ENCODE assay signal across 1 cellular context in genomic region chr22:38700789-38701628, GRCh38.
A peak's percentile ranks its signal among the peaks of the same experiment; 100 is the strongest.
TF ChIP-seq lines count a peak whose summit lies in the region.

Gene JOSD1, minus strand, starts transcription at chr22:38700943. Its CDS starts 956 bp downstream, at chr22:38699987.

TF ChIP-seq in K562, 482 proteins besides CTCF, POLR2A, EP300 and RAD21 (continued from another document and continues in another):
- TF ChIP-seq, protein P1, sequence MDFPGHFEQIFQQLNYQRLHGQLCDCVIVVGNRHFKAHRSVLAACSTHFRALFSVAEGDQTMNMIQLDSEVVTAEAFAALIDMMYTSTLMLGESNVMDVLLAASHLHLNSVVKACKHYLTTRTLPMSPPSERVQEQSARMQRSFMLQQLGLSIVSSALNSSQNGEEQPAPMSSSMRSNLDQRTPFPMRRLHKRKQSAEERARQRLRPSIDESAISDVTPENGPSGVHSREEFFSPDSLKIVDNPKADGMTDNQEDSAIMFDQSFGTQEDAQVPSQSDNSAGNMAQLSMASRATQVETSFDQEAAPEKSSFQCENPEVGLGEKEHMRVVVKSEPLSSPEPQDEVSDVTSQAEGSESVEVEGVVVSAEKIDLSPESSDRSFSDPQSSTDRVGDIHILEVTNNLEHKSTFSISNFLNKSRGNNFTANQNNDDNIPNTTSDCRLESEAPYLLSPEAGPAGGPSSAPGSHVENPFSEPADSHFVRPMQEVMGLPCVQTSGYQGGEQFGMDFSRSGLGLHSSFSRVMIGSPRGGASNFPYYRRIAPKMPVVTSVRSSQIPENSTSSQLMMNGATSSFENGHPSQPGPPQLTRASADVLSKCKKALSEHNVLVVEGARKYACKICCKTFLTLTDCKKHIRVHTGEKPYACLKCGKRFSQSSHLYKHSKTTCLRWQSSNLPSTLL (IDR thresholded peaks at IDR 0.05), result no peak
- TF ChIP-seq HDAC1 (IDR thresholded peaks at IDR 0.05) (0 out of 4 replicates have a peak, but pooled peaks of 1 of the 2 experiments have one; percentile 29), SRSF9 (IDR thresholded peaks at IDR 0.05; ENCODE audit: borderline replicate concordance, low read depth, low read length) (no peak), ZSCAN29 (IDR thresholded peaks at IDR 0.05) (no peak), ZNF316 (IDR thresholded peaks at IDR 0.05) (no peak), ATF6 (CRISPR knock-in tag; IDR thresholded peaks at IDR 0.05) (no peak), ZBED1 (IDR thresholded peaks at IDR 0.05) (no peak), HMGXB4 (CRISPR knock-in tag; IDR thresholded peaks at IDR 0.05) (no peak), HDAC8 (tag; IDR thresholded peaks at IDR 0.05) (no peak), MLX (CRISPR knock-in tag; conservative IDR thresholded peaks at IDR 0.05) (no peak), KAT8 (IDR thresholded peaks at IDR 0.05; ENCODE audit: low read depth) (no peak), ZNF146 (CRISPR knock-in tag; IDR thresholded peaks at IDR 0.05; ENCODE audit: unreplicated experiment) (no peak), GABPA (tag; conservative IDR thresholded peaks at IDR 0.05; ENCODE audit: low read depth) (peak; percentile 84), CXXC5 (CRISPR knock-in tag; IDR thresholded peaks at IDR 0.05) (peak; percentile 92), TEAD1 (CRISPR knock-in tag; IDR thresholded peaks at IDR 0.05) (no peak; a peak in 1 of 4 replicates), L3MBTL2 (IDR thresholded peaks at IDR 0.05) (peak; percentile 59; the same call in 1 of the 2 replicates), SNAPC5 (CRISPR knock-in tag; IDR thresholded peaks at IDR 0.05) (no peak), THAP7 (CRISPR knock-in tag; IDR thresholded peaks at IDR 0.05) (no peak), ZNF354B (CRISPR knock-in tag; IDR thresholded peaks at IDR 0.05) (no peak), CCAR2 (IDR thresholded peaks at IDR 0.05; ENCODE audit: low read depth, low read length) (no peak), GTF2F1 (IDR thresholded peaks at IDR 0.05; ENCODE audit: low read depth, low read length) (0 out of 2 replicates have a peak, but pooled peaks have one; percentile 60)
- TF ChIP-seq, protein P2, sequence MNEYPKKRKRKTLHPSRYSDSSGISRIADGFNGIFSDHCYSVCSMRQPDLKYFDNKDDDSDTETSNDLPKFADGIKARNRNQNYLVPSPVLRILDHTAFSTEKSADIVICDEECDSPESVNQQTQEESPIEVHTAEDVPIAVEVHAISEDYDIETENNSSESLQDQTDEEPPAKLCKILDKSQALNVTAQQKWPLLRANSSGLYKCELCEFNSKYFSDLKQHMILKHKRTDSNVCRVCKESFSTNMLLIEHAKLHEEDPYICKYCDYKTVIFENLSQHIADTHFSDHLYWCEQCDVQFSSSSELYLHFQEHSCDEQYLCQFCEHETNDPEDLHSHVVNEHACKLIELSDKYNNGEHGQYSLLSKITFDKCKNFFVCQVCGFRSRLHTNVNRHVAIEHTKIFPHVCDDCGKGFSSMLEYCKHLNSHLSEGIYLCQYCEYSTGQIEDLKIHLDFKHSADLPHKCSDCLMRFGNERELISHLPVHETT (CRISPR knock-in tag; conservative IDR thresholded peaks at IDR 0.05 in 1 of 2, IDR thresholded peaks at IDR 0.05 in 1 of 2), result peak in 1 of 2 experiments; percentile 68; a peak in 1 of 4 replicates
- TF ChIP-seq, protein P3, sequence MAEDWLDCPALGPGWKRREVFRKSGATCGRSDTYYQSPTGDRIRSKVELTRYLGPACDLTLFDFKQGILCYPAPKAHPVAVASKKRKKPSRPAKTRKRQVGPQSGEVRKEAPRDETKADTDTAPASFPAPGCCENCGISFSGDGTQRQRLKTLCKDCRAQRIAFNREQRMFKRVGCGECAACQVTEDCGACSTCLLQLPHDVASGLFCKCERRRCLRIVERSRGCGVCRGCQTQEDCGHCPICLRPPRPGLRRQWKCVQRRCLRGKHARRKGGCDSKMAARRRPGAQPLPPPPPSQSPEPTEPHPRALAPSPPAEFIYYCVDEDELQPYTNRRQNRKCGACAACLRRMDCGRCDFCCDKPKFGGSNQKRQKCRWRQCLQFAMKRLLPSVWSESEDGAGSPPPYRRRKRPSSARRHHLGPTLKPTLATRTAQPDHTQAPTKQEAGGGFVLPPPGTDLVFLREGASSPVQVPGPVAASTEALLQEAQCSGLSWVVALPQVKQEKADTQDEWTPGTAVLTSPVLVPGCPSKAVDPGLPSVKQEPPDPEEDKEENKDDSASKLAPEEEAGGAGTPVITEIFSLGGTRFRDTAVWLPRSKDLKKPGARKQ (CRISPR knock-in tag; IDR thresholded peaks at IDR 0.05), result no peak
- TF ChIP-seq, protein P4, sequence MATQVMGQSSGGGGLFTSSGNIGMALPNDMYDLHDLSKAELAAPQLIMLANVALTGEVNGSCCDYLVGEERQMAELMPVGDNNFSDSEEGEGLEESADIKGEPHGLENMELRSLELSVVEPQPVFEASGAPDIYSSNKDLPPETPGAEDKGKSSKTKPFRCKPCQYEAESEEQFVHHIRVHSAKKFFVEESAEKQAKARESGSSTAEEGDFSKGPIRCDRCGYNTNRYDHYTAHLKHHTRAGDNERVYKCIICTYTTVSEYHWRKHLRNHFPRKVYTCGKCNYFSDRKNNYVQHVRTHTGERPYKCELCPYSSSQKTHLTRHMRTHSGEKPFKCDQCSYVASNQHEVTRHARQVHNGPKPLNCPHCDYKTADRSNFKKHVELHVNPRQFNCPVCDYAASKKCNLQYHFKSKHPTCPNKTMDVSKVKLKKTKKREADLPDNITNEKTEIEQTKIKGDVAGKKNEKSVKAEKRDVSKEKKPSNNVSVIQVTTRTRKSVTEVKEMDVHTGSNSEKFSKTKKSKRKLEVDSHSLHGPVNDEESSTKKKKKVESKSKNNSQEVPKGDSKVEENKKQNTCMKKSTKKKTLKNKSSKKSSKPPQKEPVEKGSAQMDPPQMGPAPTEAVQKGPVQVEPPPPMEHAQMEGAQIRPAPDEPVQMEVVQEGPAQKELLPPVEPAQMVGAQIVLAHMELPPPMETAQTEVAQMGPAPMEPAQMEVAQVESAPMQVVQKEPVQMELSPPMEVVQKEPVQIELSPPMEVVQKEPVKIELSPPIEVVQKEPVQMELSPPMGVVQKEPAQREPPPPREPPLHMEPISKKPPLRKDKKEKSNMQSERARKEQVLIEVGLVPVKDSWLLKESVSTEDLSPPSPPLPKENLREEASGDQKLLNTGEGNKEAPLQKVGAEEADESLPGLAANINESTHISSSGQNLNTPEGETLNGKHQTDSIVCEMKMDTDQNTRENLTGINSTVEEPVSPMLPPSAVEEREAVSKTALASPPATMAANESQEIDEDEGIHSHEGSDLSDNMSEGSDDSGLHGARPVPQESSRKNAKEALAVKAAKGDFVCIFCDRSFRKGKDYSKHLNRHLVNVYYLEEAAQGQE (CRISPR knock-in tag; IDR thresholded peaks at IDR 0.05; ENCODE audit: low read depth), result peak; percentile 23; the same call in 1 of the 2 replicates
- TF ChIP-seq, protein P5, sequence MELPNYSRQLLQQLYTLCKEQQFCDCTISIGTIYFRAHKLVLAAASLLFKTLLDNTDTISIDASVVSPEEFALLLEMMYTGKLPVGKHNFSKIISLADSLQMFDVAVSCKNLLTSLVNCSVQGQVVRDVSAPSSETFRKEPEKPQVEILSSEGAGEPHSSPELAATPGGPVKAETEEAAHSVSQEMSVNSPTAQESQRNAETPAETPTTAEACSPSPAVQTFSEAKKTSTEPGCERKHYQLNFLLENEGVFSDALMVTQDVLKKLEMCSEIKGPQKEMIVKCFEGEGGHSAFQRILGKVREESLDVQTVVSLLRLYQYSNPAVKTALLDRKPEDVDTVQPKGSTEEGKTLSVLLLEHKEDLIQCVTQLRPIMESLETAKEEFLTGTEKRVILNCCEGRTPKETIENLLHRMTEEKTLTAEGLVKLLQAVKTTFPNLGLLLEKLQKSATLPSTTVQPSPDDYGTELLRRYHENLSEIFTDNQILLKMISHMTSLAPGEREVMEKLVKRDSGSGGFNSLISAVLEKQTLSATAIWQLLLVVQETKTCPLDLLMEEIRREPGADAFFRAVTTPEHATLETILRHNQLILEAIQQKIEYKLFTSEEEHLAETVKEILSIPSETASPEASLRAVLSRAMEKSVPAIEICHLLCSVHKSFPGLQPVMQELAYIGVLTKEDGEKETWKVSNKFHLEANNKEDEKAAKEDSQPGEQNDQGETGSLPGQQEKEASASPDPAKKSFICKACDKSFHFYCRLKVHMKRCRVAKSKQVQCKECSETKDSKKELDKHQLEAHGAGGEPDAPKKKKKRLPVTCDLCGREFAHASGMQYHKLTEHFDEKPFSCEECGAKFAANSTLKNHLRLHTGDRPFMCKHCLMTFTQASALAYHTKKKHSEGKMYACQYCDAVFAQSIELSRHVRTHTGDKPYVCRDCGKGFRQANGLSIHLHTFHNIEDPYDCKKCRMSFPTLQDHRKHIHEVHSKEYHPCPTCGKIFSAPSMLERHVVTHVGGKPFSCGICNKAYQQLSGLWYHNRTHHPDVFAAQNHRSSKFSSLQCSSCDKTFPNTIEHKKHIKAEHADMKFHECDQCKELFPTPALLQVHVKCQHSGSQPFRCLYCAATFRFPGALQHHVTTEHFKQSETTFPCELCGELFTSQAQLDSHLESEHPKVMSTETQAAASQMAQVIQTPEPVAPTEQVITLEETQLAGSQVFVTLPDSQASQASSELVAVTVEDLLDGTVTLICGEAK (IDR thresholded peaks at IDR 0.05), result no peak
- TF ChIP-seq, protein P5 (CRISPR knock-in tag; IDR thresholded peaks at IDR 0.05), result no peak
- TF ChIP-seq, protein P6, sequence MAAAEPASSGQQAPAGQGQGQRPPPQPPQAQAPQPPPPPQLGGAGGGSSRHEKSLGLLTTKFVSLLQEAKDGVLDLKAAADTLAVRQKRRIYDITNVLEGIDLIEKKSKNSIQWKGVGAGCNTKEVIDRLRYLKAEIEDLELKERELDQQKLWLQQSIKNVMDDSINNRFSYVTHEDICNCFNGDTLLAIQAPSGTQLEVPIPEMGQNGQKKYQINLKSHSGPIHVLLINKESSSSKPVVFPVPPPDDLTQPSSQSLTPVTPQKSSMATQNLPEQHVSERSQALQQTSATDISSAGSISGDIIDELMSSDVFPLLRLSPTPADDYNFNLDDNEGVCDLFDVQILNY (CRISPR knock-in tag; IDR thresholded peaks at IDR 0.05), result no peak
